23 cellular contexts compared by ENCODE assay signal in genomic region chr2:177042311-177042710, GRCh38.
DNase-seq lines count a peak whose midpoint lies in the region; ATAC-seq, FAIRE-seq and TF ChIP-seq lines count a peak whose summit lies in the region.
"Had no signal": no experiment of that assay in that cellular context is flagged by ENCODE, and none has a peak within 500 bp of the region (broad histone marks: within the 10 kb centered on the region; RNA-seq: fewer than 3 reads in every experiment).

No MANE protein-coding gene starts in this region.

- H3K4me3 ChIP-seq in SK-N-SH (ENCODE audit: low read depth in 2 of 2, low read length in 1 of 2): no peak overlapping the region
- H3K4me3 ChIP-seq in SK-N-MC: peak overlapping the region; percentile 28
- H3K4me3 ChIP-seq in breast epithelium: no peak overlapping the region
- H3K4me3 ChIP-seq: A549; BLaER1 treated with 17β-estradiol and CSF1 and Interleukin-3, amounts not matched to agents 10 nM and 100 nM had no signal

- TF ChIP-seq CTCF in SK-N-SH (IDR thresholded peaks at IDR 0.05): no peak
- no peak for TF ChIP-seq CTCF in breast epithelium (IDR thresholded peaks at IDR 0.05)

- H3K9me3 ChIP-seq in SK-N-SH (no peaks in the 10 kb centered on the region), SK-N-MC (ENCODE audit: low read depth, low read length) (no peaks in the 10 kb centered on the region), breast epithelium (no peaks in the 10 kb centered on the region)
- H3K9me3 ChIP-seq: A549, Caco-2 had no signal

- H3K27ac ChIP-seq in SK-N-SH (ENCODE audit: low read depth in 2 of 2, low read length in 1 of 2) (no peak overlapping the region; a peak in 1 of 4 replicates), SK-N-MC (peak overlapping the region; percentile 91), breast epithelium (no peak overlapping the region)
- H3K27ac ChIP-seq: 22Rv1; A549; BLaER1 treated with 17β-estradiol and CSF1 and Interleukin-3, amounts not matched to agents 10 nM and 100 nM; C4-2B had no signal

- TF ChIP-seq POLR2A in breast epithelium (IDR thresholded peaks at IDR 0.05): no peak

- POLR2A ChIA-PET in SK-N-SH (lab: Yijun Ruan, JAX): no interaction called here
- POLR2A ChIA-PET in HEK293T (lab: Yijun Ruan, JAX): no interaction called here

- intact Hi-C loops in breast epithelium (cut with DNase I; ENCODE audit: low total_unique reads): no loop called here

- H3K36me3 ChIP-seq in SK-N-SH (replicated peaks in 1 of 2; ENCODE audit: control insufficient read depth in 1 of 2, insufficient read depth in 2 of 2, low read length in 1 of 2) (no peaks in the 10 kb centered on the region), SK-N-MC (ENCODE audit: insufficient read depth, low read length) (no peaks in the 10 kb centered on the region), breast epithelium (no peaks in the 10 kb centered on the region)
- H3K36me3 ChIP-seq: BLaER1 treated with 17β-estradiol and CSF1 and Interleukin-3, amounts not matched to agents 10 nM and 100 nM had no signal

- no peaks in the 10 kb centered on the region for H3K9me2 ChIP-seq in SK-N-SH

- no peak overlapping the region for H3K9ac ChIP-seq in SK-N-SH
- H3K9ac ChIP-seq in SK-N-MC (ENCODE audit: insufficient read length): peak overlapping the region; percentile 61
- H3K9ac ChIP-seq: BLaER1 treated with 17β-estradiol and CSF1 and Interleukin-3, amounts not matched to agents 10 nM and 100 nM had no signal

- no peak for ATAC-seq in SK-N-SH treated with all-trans-retinoic acid at 6 μM for 48 hours
- ATAC-seq: A549; CD8-positive, alpha-beta T cell had no signal

- TF ChIP-seq EP300 in SK-N-SH (IDR thresholded peaks at IDR 0.05; ENCODE audit: borderline replicate concordance in 1 of 2, low read depth in 1 of 2, low read length in 1 of 2): no peak

- TF ChIP-seq RAD21 in SK-N-SH (IDR thresholded peaks at IDR 0.05; ENCODE audit: low read length): no peak

- no peaks in the 10 kb centered on the region for H3F3A ChIP-seq in SK-N-SH (replicated peaks; ENCODE audit: insufficient read depth)

- H2AFZ ChIP-seq in SK-N-SH (ENCODE audit: low read depth): no peak overlapping the region

- FAIRE-seq in endometrium (lab: Jason Lieb, UNC): peak; percentile 87
- FAIRE-seq: A549, D721Med, G401.6, GM12891, GM19239 had no signal

- no peak overlapping the region for H3K4me2 ChIP-seq in SK-N-SH
- H3K4me2 ChIP-seq: A549; BLaER1 treated with 17β-estradiol and CSF1 and Interleukin-3, amounts not matched to agents 10 nM and 100 nM had no signal

- no peaks in the 10 kb centered on the region for H4K20me1 ChIP-seq in SK-N-SH (ENCODE audit: insufficient read depth)
- H4K20me1 ChIP-seq: BLaER1 treated with 17β-estradiol and CSF1 and Interleukin-3, amounts not matched to agents 10 nM and 100 nM had no signal

- H3K79me2 ChIP-seq in SK-N-SH (ENCODE audit: insufficient read depth): no peaks in the 10 kb centered on the region

- WGBS in SK-N-SH (ENCODE audit: low lambda C conversion rate): 19% methylated on average over 3 of the region's 3 CpGs

- H3K4me1 ChIP-seq in SK-N-SH (ENCODE audit: control insufficient read depth in 1 of 2, insufficient read depth in 2 of 2, low read depth in 1 of 2, low read length in 1 of 2) (peaks cover 4 to 21% of the 10 kb centered on the region in 2 experiments; a peak in 2 of 4 replicates), breast epithelium (no peaks in the 10 kb centered on the region)
- H3K4me1 ChIP-seq: A549; BLaER1 treated with 17β-estradiol and CSF1 and Interleukin-3, amounts not matched to agents 10 nM and 100 nM; Caco-2 had no signal

- CTCF ChIA-PET in SK-N-SH (lab: Yijun Ruan, JAX) (no interaction called here), HEK293T (lab: Yijun Ruan, JAX) (no interaction called here)

- DNase-seq in SK-N-SH: no peak
- no peak for DNase-seq in HEK293T (ENCODE audit: extremely low spot score)
- DNase-seq in SK-N-MC (ENCODE audit: low read depth, low spot score): no peak
- DNase-seq in breast epithelium (ENCODE audit: low spot score in 2 of 2): no peak
- DNase-seq in activated CD4-positive, alpha-beta T cell treated with anti-CD3 and anti-CD28 coated beads for 1 hour: no peak
- DNase-seq in SKM-1 treated with dmso at 0.1 percent for 144 hours (lab: John Stamatoyannopoulos, UW; ENCODE audit: unreplicated experiment): no peak
- DNase-seq: AML-193; Caco-2; Calu3; CD4-positive, alpha-beta T cell; CD8-positive, alpha-beta T cell; DMS79 treated with DMSO at 0.1 percent for 48 hours; GF-D8 had no signal

- H3K27me3 ChIP-seq in SK-N-SH (ENCODE audit: insufficient read depth): no peaks in the 10 kb centered on the region
- no peaks in the 10 kb centered on the region for H3K27me3 ChIP-seq in breast epithelium
- H3K27me3 ChIP-seq: BLaER1 treated with 17β-estradiol and CSF1 and Interleukin-3, amounts not matched to agents 10 nM and 100 nM had no signal

TF ChIP-seq in SK-N-SH treated with all-trans-retinoic acid at 6 μM for 48 hours, 23 proteins besides CTCF, POLR2A, EP300 and RAD21:
- no peak for TF ChIP-seq TCF4 (CRISPR knock-in tag; IDR thresholded peaks at IDR 0.05; ENCODE audit: borderline replicate concordance)
- peak; percentile 54 for TF ChIP-seq ISL1 (CRISPR knock-in tag; IDR thresholded peaks at IDR 0.05)

TF ChIP-seq in SK-N-SH, 30 proteins besides CTCF, POLR2A, EP300 and RAD21 (continues in another document):
- TF ChIP-seq TEAD4 (IDR thresholded peaks at IDR 0.05; ENCODE audit: borderline replicate concordance, insufficient read depth) (no peak), FOSL2 (IDR thresholded peaks at IDR 0.05; ENCODE audit: borderline replicate concordance, low read depth) (no peak), ELF1 (IDR thresholded peaks at IDR 0.05) (no peak), MEF2A (IDR thresholded peaks at IDR 0.05; ENCODE audit: borderline replicate concordance, low read depth) (no peak), ZBTB33 (IDR thresholded peaks at IDR 0.05; ENCODE audit: borderline replicate concordance, low read depth) (no peak)
- TF ChIP-seq, protein P1, sequence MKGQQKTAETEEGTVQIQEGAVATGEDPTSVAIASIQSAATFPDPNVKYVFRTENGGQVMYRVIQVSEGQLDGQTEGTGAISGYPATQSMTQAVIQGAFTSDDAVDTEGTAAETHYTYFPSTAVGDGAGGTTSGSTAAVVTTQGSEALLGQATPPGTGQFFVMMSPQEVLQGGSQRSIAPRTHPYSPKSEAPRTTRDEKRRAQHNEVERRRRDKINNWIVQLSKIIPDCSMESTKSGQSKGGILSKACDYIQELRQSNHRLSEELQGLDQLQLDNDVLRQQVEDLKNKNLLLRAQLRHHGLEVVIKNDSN (IDR thresholded peaks at IDR 0.05; ENCODE audit: borderline replicate concordance, low read depth): no peak

TF ChIP-seq in HEK293T, 16 proteins besides CTCF, POLR2A, EP300 and RAD21:
- TF ChIP-seq HDGF (IDR thresholded peaks at IDR 0.05; ENCODE audit: borderline replicate concordance): no peak
- TF ChIP-seq, protein P2, sequence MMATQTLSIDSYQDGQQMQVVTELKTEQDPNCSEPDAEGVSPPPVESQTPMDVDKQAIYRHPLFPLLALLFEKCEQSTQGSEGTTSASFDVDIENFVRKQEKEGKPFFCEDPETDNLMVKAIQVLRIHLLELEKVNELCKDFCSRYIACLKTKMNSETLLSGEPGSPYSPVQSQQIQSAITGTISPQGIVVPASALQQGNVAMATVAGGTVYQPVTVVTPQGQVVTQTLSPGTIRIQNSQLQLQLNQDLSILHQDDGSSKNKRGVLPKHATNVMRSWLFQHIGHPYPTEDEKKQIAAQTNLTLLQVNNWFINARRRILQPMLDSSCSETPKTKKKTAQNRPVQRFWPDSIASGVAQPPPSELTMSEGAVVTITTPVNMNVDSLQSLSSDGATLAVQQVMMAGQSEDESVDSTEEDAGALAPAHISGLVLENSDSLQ (IDR thresholded peaks at IDR 0.05): peak; percentile 42; the same call in 1 of the 2 replicates
- no peak for TF ChIP-seq SP1 (IDR thresholded peaks at IDR 0.05)
- TF ChIP-seq FOXA1 (IDR thresholded peaks at IDR 0.05): no peak
